Comparison of ENCODE assay signal across 11 cellular contexts in genomic region chr6:160767647-160768019, GRCh38.
DNase-seq lines count a peak whose midpoint lies in the region; ATAC-seq and TF ChIP-seq lines count a peak whose summit lies in the region.
"Had no signal": no experiment of that assay in that cellular context is flagged by ENCODE, and none has a peak within 500 bp of the region (broad histone marks: within the 10 kb centered on the region; RNA-seq: fewer than 3 reads in every experiment).

No MANE protein-coding gene starts in this region.

- ATAC-seq in HG03442 (IDR thresholded peaks at IDR 0.05; ENCODE audit: unreplicated experiment) (peak; percentile 8), foreskin keratinocyte (peak; percentile 10), GM19328 (IDR thresholded peaks at IDR 0.05; ENCODE audit: unreplicated experiment) (no peak), HG03342 (IDR thresholded peaks at IDR 0.05; ENCODE audit: unreplicated experiment) (no peak)

- H3K36me3 ChIP-seq in WERI-Rb-1: no peaks in the 10 kb centered on the region
- H3K36me3 ChIP-seq: right atrium auricular region, tibial artery had no signal

- H3K4me1 Mint-ChIP-seq in activated naive CD4-positive, alpha-beta T cell treated with anti-CD3 and anti-CD28 coated beads, Interleukin-2, amount 50 U/mL, for 24 hours: peaks cover 6% of the 10 kb centered on the region
- H3K4me1 Mint-ChIP-seq in type B pancreatic cell (ENCODE audit: unreplicated experiment): no peaks in the 10 kb centered on the region

- H3K36me3 Mint-ChIP-seq in activated naive CD4-positive, alpha-beta T cell treated with anti-CD3 and anti-CD28 coated beads, Interleukin-2, amount 50 U/mL, for 24 hours: no peaks in the 10 kb centered on the region
- H3K36me3 Mint-ChIP-seq in type B pancreatic cell: no peaks in the 10 kb centered on the region

- H3K27me3 ChIP-seq in foreskin keratinocyte (no peaks in the 10 kb centered on the region), WERI-Rb-1 (ENCODE audit: insufficient read depth, low read depth, severe bottlenecking) (peaks cover 43% of the 10 kb centered on the region)
- H3K27me3 ChIP-seq: right atrium auricular region had no signal

- peaks cover 26% of the 10 kb centered on the region for H3K27me3 Mint-ChIP-seq in activated naive CD4-positive, alpha-beta T cell treated with anti-CD3 and anti-CD28 coated beads, Interleukin-2, amount 50 U/mL, for 24 hours
- peaks cover 15% of the 10 kb centered on the region for H3K27me3 Mint-ChIP-seq in type B pancreatic cell

- no peaks in the 10 kb centered on the region for H3K9me3 ChIP-seq in WERI-Rb-1 (ENCODE audit: severe bottlenecking)
- H3K9me3 ChIP-seq: tibial artery had no signal

- H3K4me1 ChIP-seq in foreskin keratinocyte: no peaks in the 10 kb centered on the region

- no peaks in the 10 kb centered on the region for H3K9me3 Mint-ChIP-seq in activated naive CD4-positive, alpha-beta T cell treated with anti-CD3 and anti-CD28 coated beads, Interleukin-2, amount 50 U/mL, for 24 hours
- H3K9me3 Mint-ChIP-seq in type B pancreatic cell: no peaks in the 10 kb centered on the region

- peak overlapping the region; percentile 65 for H3K4me3 Mint-ChIP-seq in activated naive CD4-positive, alpha-beta T cell treated with anti-CD3 and anti-CD28 coated beads, Interleukin-2, amount 50 U/mL, for 24 hours
- peak overlapping the region; percentile 96 for H3K4me3 Mint-ChIP-seq in type B pancreatic cell

- TF ChIP-seq CTCF in foreskin keratinocyte (conservative IDR thresholded peaks at IDR 0.05): no peak
- peak; percentile 50 for TF ChIP-seq CTCF in type B pancreatic cell (conservative IDR thresholded peaks at IDR 0.05)
- TF ChIP-seq CTCF in WERI-Rb-1 (IDR thresholded peaks at IDR 0.05; ENCODE audit: low read depth, low read length): no peak

- H3K27ac Mint-ChIP-seq in activated naive CD4-positive, alpha-beta T cell treated with anti-CD3 and anti-CD28 coated beads, Interleukin-2, amount 50 U/mL, for 24 hours: no peak overlapping the region
- H3K27ac Mint-ChIP-seq in type B pancreatic cell: peak overlapping the region; percentile 50

- H3K27ac ChIP-seq in foreskin keratinocyte (no peak overlapping the region), WERI-Rb-1 (no peak overlapping the region)
- H3K27ac ChIP-seq: right atrium auricular region, tibial artery had no signal

- no peak for DNase-seq in activated naive CD4-positive, alpha-beta T cell treated with Interleukin-2 at 50 U/mL for 16 hours
- DNase-seq in foreskin keratinocyte (no peak), type B pancreatic cell (ENCODE audit: extremely low spot score, unreplicated experiment) (no peak), WERI-Rb-1 (no peak)
- DNase-seq: AML-193 had no signal

- no peak overlapping the region for H3K4me3 ChIP-seq in WERI-Rb-1 (ENCODE audit: low read depth, low read length)

Comparison
In these comparisons a context has a peak if more than half of its experiments do, and no peak if none do; other contexts are left out.
1. ATAC-seq: peak in HG03442 (single experiment) and foreskin keratinocyte (single experiment); none in GM19328 (single experiment) and HG03342 (single experiment).